In genomic region chr20:1325173-1326030, GRCh38 we compare ENCODE assay signal across 1 cellular context.
TF ChIP-seq lines count a peak whose summit lies in the region.

No MANE protein-coding gene starts in this region.

TF ChIP-seq in HepG2, 621 proteins besides CTCF, POLR2A, EP300 and RAD21 (continued from another document and continues in another):
- TF ChIP-seq EEA1 (CRISPR knock-in tag; IDR thresholded peaks at IDR 0.05; ENCODE audit: borderline replicate concordance) (peak; percentile 96; the same call in 1 of the 2 replicates), TMF1 (CRISPR knock-in tag; IDR thresholded peaks at IDR 0.05; ENCODE audit: low read depth) (no peak), ZNF547 (CRISPR knock-in tag; IDR thresholded peaks at IDR 0.05) (peak; percentile 82), ZBTB39 (CRISPR knock-in tag; IDR thresholded peaks at IDR 0.05) (peak; percentile 20; the same call in 1 of the 2 replicates), ATF4 (CRISPR knock-in tag; IDR thresholded peaks at IDR 0.05) (peak in 1 of 2 experiments; percentile 18; a peak in 1 of 4 replicates), NFIB (CRISPR knock-in tag; IDR thresholded peaks at IDR 0.05; ENCODE audit: borderline replicate concordance) (no peak), ETV5 (CRISPR knock-in tag; IDR thresholded peaks at IDR 0.05; ENCODE audit: borderline replicate concordance) (peak; percentile 94), IKZF1 (IDR thresholded peaks at IDR 0.05) (no peak), HIVEP1 (CRISPR knock-in tag; IDR thresholded peaks at IDR 0.05) (no peak), GABPA (IDR thresholded peaks at IDR 0.05; ENCODE audit: low read depth, low read length) (no peak; the same call in 1 of the 2 replicates), GABPA (CRISPR knock-in tag; IDR thresholded peaks at IDR 0.05; ENCODE audit: low read depth) (peak; percentile 81), ZFP36 (IDR thresholded peaks at IDR 0.05; ENCODE audit: borderline replicate concordance, low read depth, low read length, partially characterized antibody) (no peak), ISL2 (CRISPR knock-in tag; IDR thresholded peaks at IDR 0.05) (peak; percentile 80; the same call in 1 of the 2 replicates), SPEN (CRISPR knock-in tag; IDR thresholded peaks at IDR 0.05; ENCODE audit: low read depth) (peak; percentile 92), HMGXB3 (CRISPR knock-in tag; IDR thresholded peaks at IDR 0.05; ENCODE audit: borderline replicate concordance) (peak; percentile 86), ZHX2 (IDR thresholded peaks at IDR 0.05; ENCODE audit: low read depth) (peak; percentile 58), ZHX2 (CRISPR knock-in tag; IDR thresholded peaks at IDR 0.05; ENCODE audit: borderline replicate concordance) (no peak), ZNF792 (CRISPR knock-in tag; IDR thresholded peaks at IDR 0.05) (peak; percentile 87), ZNF530 (CRISPR knock-in tag; IDR thresholded peaks at IDR 0.05; ENCODE audit: low read depth) (no peak), ZNF790 (CRISPR knock-in tag; IDR thresholded peaks at IDR 0.05; ENCODE audit: borderline replicate concordance) (peak; percentile 85; the same call in 1 of the 2 replicates), KLF13 (CRISPR knock-in tag; IDR thresholded peaks at IDR 0.05) (0 out of 2 replicates have a peak, but pooled peaks have one; percentile 11), ZNF597 (CRISPR knock-in tag; IDR thresholded peaks at IDR 0.05) (peak; percentile 53; the same call in 1 of the 2 replicates), MBD4 (IDR thresholded peaks at IDR 0.05; ENCODE audit: borderline replicate concordance, low read length) (no peak), HOXA3 (CRISPR knock-in tag; IDR thresholded peaks at IDR 0.05) (peak; percentile 81), PRDM4 (CRISPR knock-in tag; IDR thresholded peaks at IDR 0.05; ENCODE audit: borderline replicate concordance) (no peak; the same call in 1 of the 2 replicates), ZNF282 (IDR thresholded peaks at IDR 0.05; ENCODE audit: partially characterized antibody) (no peak), KLF6 (CRISPR knock-in tag; IDR thresholded peaks at IDR 0.05) (peak; percentile 91), MTF1 (CRISPR knock-in tag; IDR thresholded peaks at IDR 0.05) (no peak; the same call in 1 of the 2 replicates), CEBPZ (IDR thresholded peaks at IDR 0.05; ENCODE audit: low read length) (no peak), HMGA1 (CRISPR knock-in tag; conservative IDR thresholded peaks at IDR 0.05) (no peak), ZMYM2 (CRISPR knock-in tag; IDR thresholded peaks at IDR 0.05) (no peak), MED8 (CRISPR knock-in tag; IDR thresholded peaks at IDR 0.05; ENCODE audit: insufficient replicate concordance) (no peak), ZNF121 (CRISPR knock-in tag; IDR thresholded peaks at IDR 0.05) (no peak), RCOR2 (CRISPR knock-in tag; IDR thresholded peaks at IDR 0.05) (peak; percentile 63; the same call in 1 of the 2 replicates)
